ENCODE assay signal across 27 cellular contexts in genomic region chr4:177696438-177696966, GRCh38.
DNase-seq lines count a peak whose midpoint lies in the region; ATAC-seq lines count a peak whose summit lies in the region.
"Had no signal": no experiment of that assay in that cellular context is flagged by ENCODE, and none has a peak within 500 bp of the region (broad histone marks: within the 10 kb centered on the region; RNA-seq: fewer than 3 reads in every experiment).

No MANE protein-coding gene starts in this region.

- H3K9me3 ChIP-seq in iPS-20b (ENCODE audit: insufficient read depth, low read depth, low read length) = no peaks in the 10 kb centered on the region
- H3K9me3 ChIP-seq: body of pancreas, heart right ventricle, pancreas, transverse colon had no signal

- no peaks in the 10 kb centered on the region; the same call in 1 of the 2 replicates for H3K4me1 ChIP-seq in iPS-20b (ENCODE audit: insufficient read depth, low read length)
- H3K4me1 ChIP-seq: heart right ventricle, transverse colon had no signal

- H3K27ac ChIP-seq in iPS-20b (ENCODE audit: low read length) = no peak overlapping the region
- H3K27ac ChIP-seq: body of pancreas, dorsolateral prefrontal cortex, epithelial cell of prostate, heart right ventricle, pancreas, transverse colon had no signal

- no peak overlapping the region for H3K4me3 ChIP-seq in iPS-20b (ENCODE audit: low read length)
- H3K4me3 ChIP-seq: body of pancreas, dorsolateral prefrontal cortex, heart right ventricle, pancreas, transverse colon had no signal

- H3K9ac ChIP-seq in iPS-20b (ENCODE audit: low read depth, low read length) = peak overlapping the region; percentile 38; the same call in 1 of the 2 replicates

- no peaks in the 10 kb centered on the region for H3K27me3 ChIP-seq in iPS-20b (ENCODE audit: insufficient read depth, low read length)
- H3K27me3 ChIP-seq: body of pancreas, heart right ventricle, pancreas, transverse colon had no signal

- no peaks in the 10 kb centered on the region for H3K36me3 ChIP-seq in iPS-20b (ENCODE audit: insufficient read depth, low read depth, low read length)
- H3K36me3 ChIP-seq: heart right ventricle, pancreas, transverse colon had no signal

- in situ Hi-C loops in ACHN (cut with HindIII; ENCODE audit: low pct_ligation_motif_present, low pct_unique_long_range_greater_than_20kb, low sequenced_read_pairs) = no loop called here

- no peak for ATAC-seq in HG03354 (IDR thresholded peaks at IDR 0.05; ENCODE audit: poor library complexity, severe bottlenecking, unreplicated experiment)
- ATAC-seq: body of pancreas; CD8-positive, alpha-beta T cell; heart right ventricle; pancreas; right cardiac atrium had no signal

- DNase-seq in A172 (ENCODE audit: low spot score) (peak; percentile 6), HuH-7 (ENCODE audit: low spot score) (peak; percentile 1), ecto neural progenitor cell (ENCODE audit: low spot score) (peak; percentile 48), putamen (ENCODE audit: low spot score) (no peak), ACHN (no peak), GM19240 (ENCODE audit: insufficient read length, low spot score) (no peak)
- DNase-seq: activated CD4-positive, alpha-beta T cell treated with anti-CD3 and anti-CD28 coated beads for 4 hours; activated CD8-positive, alpha-beta memory T cell treated with anti-CD3 and anti-CD28 coated beads for 24 hours; activated gamma-delta T cell treated with Interleukin-2 at 50 U/mL for 16 hours; activated T-cell treated with anti-CD3 and anti-CD28 coated beads, Interleukin-2, amount 50 U/mL, for 24 hours; AML-193; body of pancreas; CD8-positive, alpha-beta T cell; DMS 273 treated with DMSO at 0.1 percent for 48 hours; dorsolateral prefrontal cortex; foreskin fibroblast; heart right ventricle; NCI-H1436 treated with DMSO at 0.1 percent for 48 hours; NCI-H446 treated with DMSO at 0.1 percent for 48 hours; OCI-M1; pancreas; right cardiac atrium; stimulated activated CD4-positive, alpha-beta T cell treated with anti-CD3 and anti-CD28 coated beads, Interleukin-2, amount 100 ng/mL, for 24 hours; transverse colon had no signal

Comparison
In these comparisons a context has a peak if more than half of its experiments do, and no peak if none do; other contexts are left out.
1. DNase-seq: peak in A172 (single experiment), HuH-7 (single experiment) and ecto neural progenitor cell (single experiment); none in putamen (single experiment), ACHN (single experiment) and GM19240 (single experiment).